13 cellular contexts compared by ENCODE assay signal in the genomic region with DNA sequence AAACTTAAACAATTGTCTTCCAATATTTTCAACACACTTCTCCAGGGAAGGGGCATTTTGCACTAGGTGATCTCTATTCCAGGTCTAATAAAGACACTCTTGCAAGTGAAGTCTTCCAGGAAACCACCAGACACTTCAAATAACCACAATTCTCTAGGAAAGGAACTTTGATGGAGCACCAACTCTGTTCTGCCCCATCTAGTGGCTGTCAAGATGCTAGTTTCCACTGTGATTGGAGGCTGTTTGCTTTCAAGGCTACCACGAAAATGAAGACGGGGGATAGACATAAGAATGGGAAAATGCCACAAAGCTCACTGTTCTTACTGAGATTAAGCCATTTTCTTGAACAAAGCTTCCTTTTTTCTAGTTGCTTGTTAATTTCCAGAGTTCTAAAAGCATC.
A peak's percentile ranks its signal among the peaks of the same experiment; 100 is the strongest.
DNase-seq lines count a peak whose midpoint lies in the region; ATAC-seq, FAIRE-seq and TF ChIP-seq lines count a peak whose summit lies in the region.
"Had no signal": no experiment of that assay in that cellular context is flagged by ENCODE, and none has a peak within 500 bp of the region (broad histone marks: within the 10 kb centered on the region; RNA-seq: fewer than 3 reads in every experiment).

No MANE protein-coding gene starts in this region.

- no peaks in the 10 kb centered on the region for H4K20me1 ChIP-seq in OCI-LY7 (ENCODE audit: insufficient read depth, low read length)

- FAIRE-seq in GM19239 (lab: Jason Lieb, UNC) = peak; percentile 11
- no peak for FAIRE-seq in GM12892 (lab: Jason Lieb, UNC)

- no peak for DNase-seq in GM19239 (ENCODE audit: insufficient read length, low spot score)
- DNase-seq in OCI-LY7 (ENCODE audit: low spot score) = no peak
- DNase-seq in fibroblast of mammary gland (ENCODE audit: low read depth) = peak; percentile 2
- DNase-seq in renal cortical epithelial cell (ENCODE audit: low read depth) = peak; percentile 47
- DNase-seq in GM13976 (ENCODE audit: low spot score) = no peak
- DNase-seq in NCI-H1436 treated with DMSO at 0.1 percent for 48 hours (lab: John Stamatoyannopoulos, UW) = no peak
- no peak for DNase-seq in GM12892 (ENCODE audit: insufficient read length)
- DNase-seq: activated CD8-positive, alpha-beta memory T cell treated with anti-CD3 and anti-CD28 coated beads, Interleukin-2, amount 50 U/mL, for 48 hours; Calu3; effector memory CD8-positive, alpha-beta T cell; heart right ventricle; NCI-H1694 had no signal

- H3K79me2 ChIP-seq in OCI-LY7 (ENCODE audit: insufficient read depth, low read depth, low read length) = no peaks in the 10 kb centered on the region

- no peak overlapping the region for H3K4me2 ChIP-seq in OCI-LY7 (ENCODE audit: low read length)

- no peaks in the 10 kb centered on the region for H3K9me2 ChIP-seq in OCI-LY7 (ENCODE audit: insufficient read depth, low read length)

- H3K4me1 ChIP-seq in OCI-LY7 (ENCODE audit: insufficient read depth, low read length, poor library complexity, severe bottlenecking) = no peaks in the 10 kb centered on the region
- H3K4me1 ChIP-seq: heart right ventricle had no signal

- no peaks in the 10 kb centered on the region for H3K9me3 ChIP-seq in OCI-LY7 (ENCODE audit: low read length)
- H3K9me3 ChIP-seq: heart right ventricle had no signal

- no peak overlapping the region for H2AFZ ChIP-seq in OCI-LY7 (ENCODE audit: low read length)

- no TSS peak for BruUV-seq in OCI-LY7 (replicated peaks; lab: Mats Ljungman, UMichigan)

- POLR2A ChIA-PET in OCI-LY7 (lab: Charles Lee) = no interaction called here

- no peak for ATAC-seq in GM21717 (IDR thresholded peaks at IDR 0.05; ENCODE audit: unreplicated experiment)
- ATAC-seq: effector memory CD8-positive, alpha-beta T cell; heart right ventricle had no signal

- H3K36me3 ChIP-seq in OCI-LY7 (ENCODE audit: insufficient read depth, low read length) = no peaks in the 10 kb centered on the region
- H3K36me3 ChIP-seq: heart right ventricle had no signal

- in situ Hi-C loops in GM13976 (cut with MboI; ENCODE audit: low sequenced_read_pairs, unreplicated experiment) = no loop called here

- intact Hi-C loops in OCI-LY7 (cut with micrococcal nuclease; ENCODE audit: unreplicated experiment) = no loop called here

- no peak for TF ChIP-seq POLR2A in GM12892 (IDR thresholded peaks at IDR 0.05; ENCODE audit: low read depth, low read length)

- TF ChIP-seq CTCF in OCI-LY7 (conservative IDR thresholded peaks at IDR 0.05; ENCODE audit: low read length) (0 out of 2 replicates have a peak, but pooled peaks have one; percentile 21), fibroblast of mammary gland (conservative IDR thresholded peaks at IDR 0.05; ENCODE audit: control insufficient read depth, insufficient read depth, low read depth, low read length) (peak; percentile 13), GM13976 (IDR thresholded peaks at IDR 0.05; ENCODE audit: borderline replicate concordance, control extremely low read depth, extremely low read depth, insufficient read depth, missing control alignments) (no peak)

- H3K4me3 ChIP-seq in OCI-LY7 (ENCODE audit: low read depth, low read length, poor library complexity, severe bottlenecking) (no peak overlapping the region), fibroblast of mammary gland (ENCODE audit: control insufficient read depth, low read depth, low read length) (no peak overlapping the region)
- H3K4me3 ChIP-seq: heart right ventricle had no signal

- CTCF ChIA-PET in OCI-LY7 (lab: Charles Lee; ENCODE audit: unreplicated experiment) = no interaction called here

- no peak overlapping the region for H3K27ac ChIP-seq in OCI-LY7 (ENCODE audit: low read depth, low read length, poor library complexity, severe bottlenecking)
- H3K27ac ChIP-seq: heart right ventricle had no signal

Comparison
In these comparisons a context has a peak if more than half of its experiments do, and no peak if none do; other contexts are left out.
1. DNase-seq: peak in fibroblast of mammary gland (single experiment) and renal cortical epithelial cell (single experiment); none in GM19239 (single experiment), OCI-LY7 (single experiment), GM13976 (single experiment), NCI-H1436 treated with DMSO at 0.1 percent for 48 hours (single experiment) and GM12892 (single experiment).